In genomic region chr1:219817914-219818313, GRCh38 we compare ENCODE assay signal across 27 cellular contexts.
"Had no signal": no experiment of that assay in that cellular context is flagged by ENCODE, and none has a peak within 500 bp of the region (broad histone marks: within the 10 kb centered on the region; RNA-seq: fewer than 3 reads in every experiment).

No MANE protein-coding gene starts in this region.

- H3K79me2 ChIP-seq: parathyroid adenoma had no signal

- H3K4me1 ChIP-seq: neural progenitor cell, parathyroid adenoma, psoas muscle, right lobe of liver, sigmoid colon, testis, tibial artery, transverse colon, upper lobe of right lung, uterus had no signal

- H3K4me2 ChIP-seq: neural progenitor cell had no signal

- H3K27me3 ChIP-seq: neural progenitor cell, ovary, right lobe of liver, suprapubic skin, testis, tibial artery, upper lobe of right lung, uterus had no signal

- H2AFZ ChIP-seq: parathyroid adenoma had no signal

- H3K9ac ChIP-seq: neural progenitor cell, parathyroid adenoma had no signal

- ATAC-seq: natural killer cell; psoas muscle; right cardiac atrium; stimulated activated memory B cell treated with anti-CD40 and anti-IgM and Interleukin-4, amounts not matched to agents 10 μg/mL and 1 μg/mL and 100 μg/mL, for 72 hours; stimulated activated naive CD8-positive, alpha-beta T cell treated with anti-CD3 and anti-CD28 coated beads, Interleukin-15, amount 100 ng/mL, for 72 hours; stimulated activated naive CD8-positive, alpha-beta T cell treated with anti-CD3 and anti-CD28 coated beads, Interleukin-15, Interleukin-2, amounts not matched to agents 100 U/mL and 50 U/mL, for 24 hours; upper lobe of right lung had no signal

- H3K36me3 ChIP-seq: neural progenitor cell, ovary, right lobe of liver, sigmoid colon, suprapubic skin, tibial artery, transverse colon, upper lobe of right lung, uterus had no signal

- H3K27ac ChIP-seq: neural progenitor cell, ovary, parathyroid adenoma, psoas muscle, right lobe of liver, sigmoid colon, suprapubic skin, testis, tibial artery, transverse colon, upper lobe of right lung, uterus had no signal

- H3K9me3 ChIP-seq: ovary, psoas muscle, right lobe of liver, sigmoid colon, suprapubic skin, testis, tibial artery, transverse colon, upper lobe of right lung, uterus had no signal

- FAIRE-seq: small intestine had no signal

- H3K4me3 ChIP-seq: neural progenitor cell, ovary, psoas muscle, right lobe of liver, sigmoid colon, suprapubic skin, testis, tibial artery, transverse colon, upper lobe of right lung, uterus had no signal

- DNase-seq: natural killer cell; occipital lobe; ovary; posterior cingulate gyrus; psoas muscle; right cardiac atrium; right lobe of liver; sigmoid colon; small intestine; stimulated activated CD4-positive, alpha-beta T cell treated with anti-CD3 and anti-CD28 coated beads, Interleukin-12 subunit alpha, Interleukin-12 subunit beta, amount 100 ng/mL, for 4 hours; stimulated activated CD4-positive, alpha-beta T cell treated with anti-CD3 and anti-CD28 coated beads, Interleukin-1b, Interleukin-23, amount 100 ng/mL, for 48 hours; stimulated activated CD4-positive, alpha-beta T cell treated with anti-CD3 and anti-CD28 coated beads, Interleukin-4, amount 100 ng/mL, for 1 hour; stimulated activated CD4-positive, alpha-beta T cell treated with anti-CD3 and anti-CD28 coated beads, Interleukin-4, amount 100 ng/mL, for 4 hours; stimulated activated CD8-positive, alpha-beta memory T cell treated with anti-CD3 and anti-CD28 coated beads, Interleukin-4, amount 100 ng/mL, for 48 hours; stimulated activated naive CD4-positive, alpha-beta T cell; stimulated activated naive CD8-positive, alpha-beta T cell treated with anti-CD3 and anti-CD28 coated beads, Interleukin-15, amount 100 ng/mL, for 72 hours; stimulated activated naive CD8-positive, alpha-beta T cell treated with anti-CD3 and anti-CD28 coated beads, Interleukin-15, Interleukin-2, amounts not matched to agents 100 U/mL and 50 U/mL, for 24 hours; substantia nigra; testis; tibial artery; transverse colon; upper lobe of right lung; uterus had no signal
